ENCODE assay signal across 25 cellular contexts in the genomic region with DNA sequence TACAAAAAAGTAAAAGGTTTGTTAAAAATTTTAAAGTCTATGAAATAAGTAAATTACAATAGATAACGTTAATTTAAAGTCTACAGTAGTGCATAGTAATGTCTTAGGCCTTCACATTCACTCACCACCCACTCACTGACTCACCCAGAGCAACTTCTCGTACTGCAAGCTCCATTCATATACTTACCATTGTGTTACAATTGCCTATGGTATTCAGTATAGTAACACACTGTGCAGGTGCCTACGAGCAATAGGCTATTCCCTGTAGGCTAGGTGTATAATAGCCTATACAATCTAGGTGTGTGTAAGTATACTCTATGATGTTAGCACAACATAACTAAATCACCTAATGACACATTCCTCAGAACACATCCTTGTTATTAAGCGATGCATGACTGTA.
"Had no signal": no experiment of that assay in that cellular context is flagged by ENCODE, and none has a peak within 500 bp of the region (broad histone marks: within the 10 kb centered on the region; RNA-seq: fewer than 3 reads in every experiment).

No MANE protein-coding gene starts in this region.

- ATAC-seq: activated CD4-positive, alpha-beta T cell treated with anti-CD3 and anti-CD28 coated beads for 36 hours; naive thymus-derived CD8-positive, alpha-beta T cell had no signal

- H3K27ac ChIP-seq: left ventricle myocardium inferior, ovary, prostate gland, spleen, thoracic aorta, vagina had no signal

- H3K4me3 Mint-ChIP-seq: activated B cell treated with CpG ODN at 0.5 μM for 24 hours; activated CD4-positive, alpha-beta T cell treated with anti-CD3 and anti-CD28 coated beads for 36 hours; activated naive CD8-positive, alpha-beta T cell treated with anti-CD3 and anti-CD28 coated beads for 36 hours; activated T-cell treated with anti-CD3 and anti-CD28 coated beads, Interleukin-2, amount 50 U/mL, for 24 hours; immature natural killer cell; mesothelial cell of epicardium; naive thymus-derived CD8-positive, alpha-beta T cell; T-helper 1 cell treated with Interleukin-12 subunit alpha and Interleukin-12 subunit beta and Interleukin-4 antibody, amounts not matched to agents 30 μg/mL and 1 μg/mL, for 36 hours; type B pancreatic cell had no signal

- H3K9me3 ChIP-seq: left ventricle myocardium inferior, ovary, prostate gland, spleen, thoracic aorta, vagina had no signal

- H3K27ac Mint-ChIP-seq: activated B cell treated with CpG ODN at 0.5 μM for 24 hours; activated CD4-positive, alpha-beta T cell treated with anti-CD3 and anti-CD28 coated beads for 36 hours; activated naive CD8-positive, alpha-beta T cell treated with anti-CD3 and anti-CD28 coated beads for 36 hours; activated T-cell treated with anti-CD3 and anti-CD28 coated beads, Interleukin-2, amount 50 U/mL, for 24 hours; immature natural killer cell; mesothelial cell of epicardium; naive thymus-derived CD8-positive, alpha-beta T cell; T-helper 1 cell treated with Interleukin-12 subunit alpha and Interleukin-12 subunit beta and Interleukin-4 antibody, amounts not matched to agents 30 μg/mL and 1 μg/mL, for 36 hours; type B pancreatic cell had no signal

- DNase-seq: activated B cell treated with CpG ODN at 0.5 μM for 24 hours; activated CD4-positive, alpha-beta T cell treated with anti-CD3 and anti-CD28 coated beads for 36 hours; activated CD4-positive, alpha-beta T cell treated with anti-CD3 and anti-CD28 coated beads, Interleukin-2, amount 50 U/mL, for 4 hours; activated CD8-positive, alpha-beta memory T cell treated with anti-CD3 and anti-CD28 coated beads for 24 hours; activated CD8-positive, alpha-beta memory T cell treated with anti-CD3 and anti-CD28 coated beads, Interleukin-2, amount 50 U/mL, for 4 hours; activated naive CD4-positive, alpha-beta T cell treated with Interleukin-2 at 50 U/mL for 16 hours; activated naive CD8-positive, alpha-beta T cell treated with anti-CD3 and anti-CD28 coated beads for 36 hours; activated T-cell treated with anti-CD3 and anti-CD28 coated beads, Interleukin-2, amount 50 U/mL, for 24 hours; amniotic stem cell; foreskin melanocyte; immature natural killer cell; kidney glomerular epithelial cell; left ventricle myocardium inferior; naive thymus-derived CD8-positive, alpha-beta T cell; ovary; spleen; stimulated activated CD4-positive, alpha-beta T cell treated with anti-CD3 and anti-CD28 coated beads, Interleukin-4, amount 100 ng/mL, for 24 hours; stimulated activated naive CD4-positive, alpha-beta T cell treated with Interleukin-2 at 50 U/mL for 16 hours; T1000 had no signal

- H3K4me1 Mint-ChIP-seq: activated B cell treated with CpG ODN at 0.5 μM for 24 hours; activated CD4-positive, alpha-beta T cell treated with anti-CD3 and anti-CD28 coated beads for 36 hours; activated naive CD8-positive, alpha-beta T cell treated with anti-CD3 and anti-CD28 coated beads for 36 hours; immature natural killer cell; naive thymus-derived CD8-positive, alpha-beta T cell had no signal

- H3K27me3 Mint-ChIP-seq: activated B cell treated with CpG ODN at 0.5 μM for 24 hours; activated naive CD8-positive, alpha-beta T cell treated with anti-CD3 and anti-CD28 coated beads for 36 hours; activated T-cell treated with anti-CD3 and anti-CD28 coated beads, Interleukin-2, amount 50 U/mL, for 24 hours had no signal

- H3K9me3 Mint-ChIP-seq: activated naive CD8-positive, alpha-beta T cell treated with anti-CD3 and anti-CD28 coated beads for 36 hours; activated T-cell treated with anti-CD3 and anti-CD28 coated beads, Interleukin-2, amount 50 U/mL, for 24 hours; T-helper 1 cell treated with Interleukin-12 subunit alpha and Interleukin-12 subunit beta and Interleukin-4 antibody, amounts not matched to agents 30 μg/mL and 1 μg/mL, for 36 hours; type B pancreatic cell had no signal

- H3K36me3 Mint-ChIP-seq: activated naive CD8-positive, alpha-beta T cell treated with anti-CD3 and anti-CD28 coated beads for 36 hours; immature natural killer cell; mesothelial cell of epicardium; naive thymus-derived CD8-positive, alpha-beta T cell; type B pancreatic cell had no signal

- H3K36me3 ChIP-seq: left ventricle myocardium inferior, ovary, prostate gland, spleen, thoracic aorta, vagina had no signal

- H3K4me3 ChIP-seq: left ventricle myocardium inferior, ovary, prostate gland, spleen, thoracic aorta, vagina had no signal

- H3K27me3 ChIP-seq: ovary, spleen, vagina had no signal

- H3K4me1 ChIP-seq: left ventricle myocardium inferior, prostate gland, spleen, vagina had no signal
